ENCODE assay signal across 23 cellular contexts in genomic region chr13:19810151-19810550, GRCh38.
"Had no signal": no experiment of that assay in that cellular context is flagged by ENCODE, and none has a peak within 500 bp of the region (broad histone marks: within the 10 kb centered on the region; RNA-seq: fewer than 3 reads in every experiment).

No MANE protein-coding gene starts in this region.

- H3K36me3 ChIP-seq: SJSA1 had no signal

- H3K27ac ChIP-seq: HL-60, SJSA1, SK-N-MC had no signal

- DNase-seq: KBM-7, MV-4-11, NCI-H1048, NCI-H1105, NCI-H1417, NCI-H1436 treated with DMSO at 0.1 percent for 48 hours, NCI-H187, NCI-H2029, NCI-H2081 treated with DMSO at 0.1 percent for 48 hours, NCI-H2171, NCI-H226, NCI-H446, NCI-H510A, NCI-H524 treated with DMSO at 0.1 percent for 48 hours, NCI-H69, NCI-H774, Right ventricle myocardium superior, RPMI8226, SIG-M5 had no signal

- H3K9me3 ChIP-seq: SJSA1 had no signal

- H3K4me3 Mint-ChIP-seq: IgD-negative memory B cell had no signal

- H3K4me3 ChIP-seq: SJSA1, SK-N-MC had no signal

- H3K9me3 Mint-ChIP-seq: IgD-negative memory B cell had no signal

- H3K27me3 ChIP-seq: SJSA1 had no signal

- H3K4me1 ChIP-seq: SJSA1 had no signal

- H3K27me3 Mint-ChIP-seq: IgD-negative memory B cell had no signal

- H3K36me3 Mint-ChIP-seq: IgD-negative memory B cell had no signal
